ENCODE assay signal across 17 cellular contexts in the genomic region with DNA sequence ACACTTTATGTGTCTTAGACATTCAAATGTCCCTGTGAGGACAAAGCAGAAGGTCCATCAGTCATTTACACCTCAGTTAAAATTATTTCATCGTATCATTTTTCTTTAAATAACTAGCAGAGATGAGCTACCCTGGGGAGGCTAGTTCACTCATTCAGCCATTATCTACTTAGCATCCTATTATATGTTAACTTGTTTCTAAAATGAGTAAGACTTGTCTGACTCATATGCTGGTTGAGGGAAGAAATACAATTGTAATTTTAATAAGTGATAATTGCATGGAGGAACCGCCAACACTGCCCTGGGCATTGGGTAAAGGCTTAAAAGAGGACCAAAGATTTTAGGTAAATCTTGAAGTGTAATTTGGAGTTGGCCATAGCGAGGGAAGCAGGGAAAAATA. TPM values are rescaled to one million over a fixed set of nuclear protein-coding genes. Genes with fewer than 3 reads are reported as not detected.
DNase-seq lines count a peak whose midpoint lies in the region; ATAC-seq, FAIRE-seq and TF ChIP-seq lines count a peak whose summit lies in the region.
"Had no signal": no experiment of that assay in that cellular context is flagged by ENCODE, and none has a peak within 500 bp of the region (broad histone marks: within the 10 kb centered on the region; RNA-seq: fewer than 3 reads in every experiment).

No MANE protein-coding gene starts in this region.

- no peak overlapping the region for H3K9ac ChIP-seq in endothelial cell of umbilical vein (replicated peaks; ENCODE audit: extremely low read depth, insufficient read depth, low read length)

- TF ChIP-seq CTCF in endothelial cell of umbilical vein (IDR thresholded peaks at IDR 0.05; ENCODE audit: extremely low read depth in 1 of 2, insufficient read depth in 1 of 2, low read depth in 1 of 2, low read length in 2 of 2), result no peak

- H3K4me1 ChIP-seq in endothelial cell of umbilical vein (ENCODE audit: control insufficient read depth, extremely low read depth, insufficient read depth, low read length), result no peaks in the 10 kb centered on the region
- H3K4me1 ChIP-seq in CD8-positive, alpha-beta memory T cell (ENCODE audit: insufficient read depth, low read length), result no peaks in the 10 kb centered on the region
- H3K4me1 ChIP-seq: gastroesophageal sphincter had no signal

- dilution Hi-C loops in endothelial cell of umbilical vein (cut with MboI; ENCODE audit: extremely low pct_ligation_motif_present, low sequenced_read_pairs), result no loop called here

- peak; percentile 70 for ATAC-seq in GM18873 (IDR thresholded peaks at IDR 0.05; ENCODE audit: low FRiP score, unreplicated experiment)
- peak; percentile 67 for ATAC-seq in HG03460 (IDR thresholded peaks at IDR 0.05; ENCODE audit: unreplicated experiment)
- ATAC-seq in activated CD8-positive, alpha-beta memory T cell treated with anti-CD3 and anti-CD28 coated beads, Interleukin-2, amount 10 ng/mL, durations not matched to agents 7 days and 5 days, result no peak
- ATAC-seq in stimulated activated effector memory CD8-positive, alpha-beta T cell treated with anti-CD3 and anti-CD28 coated beads, Interleukin-12 subunit alpha, Interleukin-12 subunit beta, amount 100 ng/mL, for 72 hours, result no peak
- ATAC-seq: gastroesophageal sphincter had no signal

- H3K36me3 Mint-ChIP-seq in activated CD8-positive, alpha-beta memory T cell treated with anti-CD3 and anti-CD28 coated beads, Interleukin-2, amount 10 ng/mL, durations not matched to agents 7 days and 5 days, result no peaks in the 10 kb centered on the region
- no peaks in the 10 kb centered on the region for H3K36me3 Mint-ChIP-seq in CD8-positive, alpha-beta memory T cell
- no peaks in the 10 kb centered on the region for H3K36me3 Mint-ChIP-seq in stimulated activated effector memory CD8-positive, alpha-beta T cell treated with anti-CD3 and anti-CD28 coated beads, Interleukin-12 subunit alpha, Interleukin-12 subunit beta, amount 100 ng/mL, for 72 hours
- H3K36me3 Mint-ChIP-seq: memory B cell had no signal

- no peak for FAIRE-seq in endothelial cell of umbilical vein (lab: Jason Lieb, UNC)

- H2AFZ ChIP-seq in endothelial cell of umbilical vein (ENCODE audit: low read depth, low read length), result no peak overlapping the region

- H3K9me1 ChIP-seq in endothelial cell of umbilical vein (replicated peaks; ENCODE audit: control insufficient read depth, extremely low read depth, insufficient read depth, low read length), result peaks cover 3% of the 10 kb centered on the region

- H3K79me2 ChIP-seq in endothelial cell of umbilical vein (ENCODE audit: control insufficient read depth, insufficient read depth, low read length), result no peaks in the 10 kb centered on the region

- no peaks in the 10 kb centered on the region for H3K9me3 Mint-ChIP-seq in activated CD8-positive, alpha-beta memory T cell treated with anti-CD3 and anti-CD28 coated beads, Interleukin-2, amount 10 ng/mL, durations not matched to agents 7 days and 5 days (ENCODE audit: low read depth)
- no peaks in the 10 kb centered on the region for H3K9me3 Mint-ChIP-seq in CD8-positive, alpha-beta memory T cell
- no peaks in the 10 kb centered on the region for H3K9me3 Mint-ChIP-seq in stimulated activated effector memory CD8-positive, alpha-beta T cell treated with anti-CD3 and anti-CD28 coated beads, Interleukin-12 subunit alpha, Interleukin-12 subunit beta, amount 100 ng/mL, for 72 hours
- H3K9me3 Mint-ChIP-seq: nephron had no signal

- H3K4me1 Mint-ChIP-seq in activated CD8-positive, alpha-beta memory T cell treated with anti-CD3 and anti-CD28 coated beads, Interleukin-2, amount 10 ng/mL, durations not matched to agents 7 days and 5 days, result peaks cover 2% of the 10 kb centered on the region
- no peaks in the 10 kb centered on the region for H3K4me1 Mint-ChIP-seq in CD8-positive, alpha-beta memory T cell
- H3K4me1 Mint-ChIP-seq in stimulated activated effector memory CD8-positive, alpha-beta T cell treated with anti-CD3 and anti-CD28 coated beads, Interleukin-12 subunit alpha, Interleukin-12 subunit beta, amount 100 ng/mL, for 72 hours, result no peaks in the 10 kb centered on the region
- H3K4me1 Mint-ChIP-seq: memory B cell, nephron had no signal

- H3K27me3 Mint-ChIP-seq in activated CD8-positive, alpha-beta memory T cell treated with anti-CD3 and anti-CD28 coated beads, Interleukin-2, amount 10 ng/mL, durations not matched to agents 7 days and 5 days, result peaks cover 25% of the 10 kb centered on the region
- peaks cover 24 to 58% of the 10 kb centered on the region in 2 donors for H3K27me3 Mint-ChIP-seq in CD8-positive, alpha-beta memory T cell

- no peak overlapping the region for H3K27ac Mint-ChIP-seq in activated CD8-positive, alpha-beta memory T cell treated with anti-CD3 and anti-CD28 coated beads, Interleukin-2, amount 10 ng/mL, durations not matched to agents 7 days and 5 days
- H3K27ac Mint-ChIP-seq in CD8-positive, alpha-beta memory T cell, result no peak overlapping the region
- H3K27ac Mint-ChIP-seq in stimulated activated effector memory CD8-positive, alpha-beta T cell treated with anti-CD3 and anti-CD28 coated beads, Interleukin-12 subunit alpha, Interleukin-12 subunit beta, amount 100 ng/mL, for 72 hours, result no peak overlapping the region
- H3K27ac Mint-ChIP-seq: memory B cell, nephron had no signal

- CTCF ChIA-PET in endothelial cell of umbilical vein (lab: Charles Lee), result interaction anchor here (0.6 kb wide), 1 partner anchor 13 kb away, joined by 3 read pairs; the partner anchor contains the start of gene PTPRK
- CTCF ChIA-PET in activated CD8-positive, alpha-beta memory T cell treated with anti-CD3 and anti-CD28 coated beads, Interleukin-2, amount 10 ng/mL, durations not matched to agents 7 days and 5 days (lab: Charles Lee), result no interaction called here
- CTCF ChIA-PET in CD8-positive, alpha-beta memory T cell (lab: Charles Lee), result no interaction called here

- DNase-seq in AG20443 (ENCODE audit: low spot score), result peak; percentile 9
- DNase-seq in endothelial cell of umbilical vein (ENCODE audit: low read depth, low spot score), result no peak
- DNase-seq in activated CD8-positive, alpha-beta memory T cell treated with anti-CD3 and anti-CD28 coated beads, Interleukin-2, amount 10 ng/mL, durations not matched to agents 7 days and 5 days, result no peak
- no peak for DNase-seq in CD8-positive, alpha-beta memory T cell
- no peak for DNase-seq in stimulated activated effector memory CD8-positive, alpha-beta T cell treated with anti-CD3 and anti-CD28 coated beads, Interleukin-12 subunit alpha, Interleukin-12 subunit beta, amount 100 ng/mL, for 72 hours (ENCODE audit: low spot score in 2 of 2)
- DNase-seq in germinal center (ENCODE audit: low spot score), result no peak
- DNase-seq: activated CD4-positive, alpha-beta T cell treated with anti-CD3 and anti-CD28 coated beads, Interleukin-2, amount 50 U/mL, for 4 hours; central memory CD4-positive, alpha-beta T cell; H7; Karpas-422; NCI-H345; stimulated activated CD4-positive, alpha-beta T cell treated with anti-CD3 and anti-CD28 coated beads, Interleukin-15, amount 100 ng/mL, for 24 hours had no signal

- H3K9me3 ChIP-seq in endothelial cell of umbilical vein (replicated peaks; ENCODE audit: control insufficient read depth, insufficient read depth, low read length), result no peaks in the 10 kb centered on the region
- no peaks in the 10 kb centered on the region for H3K9me3 ChIP-seq in CD8-positive, alpha-beta memory T cell (ENCODE audit: low read length)
- H3K9me3 ChIP-seq: gastroesophageal sphincter had no signal

- BruUV-seq in endothelial cell of umbilical vein (replicated peaks; lab: Mats Ljungman, UMichigan), result no TSS peak

- no peak overlapping the region for H3K4me3 Mint-ChIP-seq in activated CD8-positive, alpha-beta memory T cell treated with anti-CD3 and anti-CD28 coated beads, Interleukin-2, amount 10 ng/mL, durations not matched to agents 7 days and 5 days
- H3K4me3 Mint-ChIP-seq in CD8-positive, alpha-beta memory T cell, result no peak overlapping the region
- no peak overlapping the region for H3K4me3 Mint-ChIP-seq in stimulated activated effector memory CD8-positive, alpha-beta T cell treated with anti-CD3 and anti-CD28 coated beads, Interleukin-12 subunit alpha, Interleukin-12 subunit beta, amount 100 ng/mL, for 72 hours
- H3K4me3 Mint-ChIP-seq: memory B cell, nephron had no signal

- TF ChIP-seq POLR2A in endothelial cell of umbilical vein (IDR thresholded peaks at IDR 0.05; ENCODE audit: low read depth, low read length), result no peak

- no peak overlapping the region for H3K27ac ChIP-seq in endothelial cell of umbilical vein (ENCODE audit: insufficient read depth, low read depth, low read length)
- no peak overlapping the region for H3K27ac ChIP-seq in CD8-positive, alpha-beta memory T cell (ENCODE audit: low read depth, low read length)
- H3K27ac ChIP-seq: gastroesophageal sphincter had no signal

- H4K20me1 ChIP-seq in endothelial cell of umbilical vein (replicated peaks; ENCODE audit: control insufficient read depth, extremely low read depth, insufficient read depth, low read length), result no peaks in the 10 kb centered on the region

- H3K27me3 ChIP-seq in endothelial cell of umbilical vein (ENCODE audit: control insufficient read depth in 2 of 2, insufficient read depth in 2 of 2, low read length in 2 of 2), result no peaks in the 10 kb centered on the region
- H3K27me3 ChIP-seq in CD8-positive, alpha-beta memory T cell (ENCODE audit: insufficient read depth, low read length, poor library complexity, severe bottlenecking), result peaks cover 1% of the 10 kb centered on the region
- H3K27me3 ChIP-seq: gastroesophageal sphincter had no signal

- intact Hi-C loops in endothelial cell of umbilical vein (cut with micrococcal nuclease), result no loop called here

- no peak overlapping the region for H3K4me2 ChIP-seq in endothelial cell of umbilical vein (ENCODE audit: insufficient read depth, low read length)

- POLR2A ChIA-PET in endothelial cell of umbilical vein (lab: Charles Lee), result no interaction called here
- POLR2A ChIA-PET in CD8-positive, alpha-beta memory T cell (lab: Charles Lee), result no interaction called here

- no peaks in the 10 kb centered on the region for H3K36me3 ChIP-seq in endothelial cell of umbilical vein (ENCODE audit: control insufficient read depth in 2 of 2, extremely low read depth in 1 of 2, insufficient read depth in 2 of 2, low read length in 2 of 2)
- H3K36me3 ChIP-seq in CD8-positive, alpha-beta memory T cell (ENCODE audit: insufficient read depth, low read length), result no peaks in the 10 kb centered on the region
- H3K36me3 ChIP-seq: gastroesophageal sphincter had no signal

- H3K4me3 ChIP-seq in endothelial cell of umbilical vein (replicated peaks in 1 of 3; ENCODE audit: insufficient read depth in 1 of 3, low read depth in 1 of 3, low read length in 3 of 3), result no peak overlapping the region
- H3K4me3 ChIP-seq in CD8-positive, alpha-beta memory T cell (ENCODE audit: low read length), result no peak overlapping the region
- H3K4me3 ChIP-seq: gastroesophageal sphincter had no signal

RNA-seq across cellular contexts. Expression of gene PTPRK, which starts 12.4 kb away (rescaled TPM):
- 74.0 and 88.3 TPM in 2 replicates for total RNA-seq in endothelial cell of umbilical vein
- 14.5 and 15.2 TPM in 2 replicates for polyA plus RNA-seq in endothelial cell of umbilical vein
- 11.3 and 12.8 TPM in 2 replicates for polyA plus RNA-seq in endothelial cell of umbilical vein (2011; cell fraction: cytosol; rRNA removed)
- polyA plus RNA-seq in endothelial cell of umbilical vein (2011; cell fraction: nucleus; rRNA removed), result 26.0 and 29.7 TPM in 2 replicates
- 46.0 and 69.9 TPM in 2 replicates for polyA plus RNA-seq in endothelial cell of umbilical vein (2012)
- 118 and 121 TPM in 2 replicates for polyA minus RNA-seq in endothelial cell of umbilical vein
- polyA minus RNA-seq in endothelial cell of umbilical vein (2011; cell fraction: cytosol; rRNA and poly(A)+ RNA removed), result 6.0 TPM
- 352 and 446 TPM in 2 replicates for polyA minus RNA-seq in endothelial cell of umbilical vein (2011; cell fraction: nucleus; rRNA and poly(A)+ RNA removed)
- total RNA-seq in activated CD8-positive, alpha-beta memory T cell treated with anti-CD3 and anti-CD28 coated beads, Interleukin-2, amount 10 ng/mL, durations not matched to agents 7 days and 5 days, result 1 to 10 TPM; 2.6 to 7.8 TPM
- 10 to 100 TPM; 21.3 to 23.0 TPM for total RNA-seq in CD8-positive, alpha-beta memory T cell
- 0.74 TPM for polyA plus RNA-seq in CD8-positive, alpha-beta memory T cell

Comparison
In these comparisons a context has a peak if more than half of its experiments do, and no peak if none do; other contexts are left out.
1. ATAC-seq: peak in GM18873 (single experiment) and HG03460 (single experiment); none in activated CD8-positive, alpha-beta memory T cell treated with anti-CD3 and anti-CD28 coated beads, Interleukin-2, amount 10 ng/mL, durations not matched to agents 7 days and 5 days (single experiment) and stimulated activated effector memory CD8-positive, alpha-beta T cell treated with anti-CD3 and anti-CD28 coated beads, Interleukin-12 subunit alpha, Interleukin-12 subunit beta, amount 100 ng/mL, for 72 hours (single experiment).